ENCODE assay signal across 13 cellular contexts in genomic region chr3:128297401-128298138, GRCh38.
A peak's percentile ranks its signal among the peaks of the same experiment; 100 is the strongest.
DNase-seq lines count a peak whose midpoint lies in the region; TF ChIP-seq lines count a peak whose summit lies in the region.
"Had no signal": no experiment of that assay in that cellular context is flagged by ENCODE, and none has a peak within 500 bp of the region (broad histone marks: within the 10 kb centered on the region; RNA-seq: fewer than 3 reads in every experiment).

No MANE protein-coding gene starts in this region.

- peak; percentile 36 for DNase-seq in COLO829 (ENCODE audit: low spot score)
- peak; percentile 94 for DNase-seq in M059J (ENCODE audit: low read depth)
- DNase-seq in coronary artery (ENCODE audit: low spot score) = peak; percentile 36
- DNase-seq in lower leg skin (ENCODE audit: low spot score in 2 of 2) = peak; percentile 7 to 54
- no peak for DNase-seq in GM03348 (ENCODE audit: low spot score)
- no peak for DNase-seq in cerebellum (ENCODE audit: low spot score)
- no peak for DNase-seq in NCI-H1694 (lab: John Stamatoyannopoulos, UW)
- no peak for DNase-seq in H4 (ENCODE audit: low spot score)
- DNase-seq: activated CD4-positive, alpha-beta T cell treated with anti-CD3 and anti-CD28 coated beads, Interleukin-2, amount 50 U/mL, for 4 hours; DND-41; NCI-H1930; spleen had no signal

- no peak for TF ChIP-seq CTCF in coronary artery (IDR thresholded peaks at IDR 0.05)
- no peak for TF ChIP-seq CTCF in lower leg skin (IDR thresholded peaks at IDR 0.05)

- intact Hi-C loops in lower leg skin (cut with DNase I; ENCODE audit: low total_unique reads) = no loop called here

- H3K27ac ChIP-seq in coronary artery = no peak overlapping the region
- H3K27ac ChIP-seq: SJCRH30, spleen had no signal

- TF ChIP-seq POLR2A in lower leg skin (IDR thresholded peaks at IDR 0.05) = no peak

- WGBS in lower leg skin, 2 donors = 64 to 76% methylated on average over 2 of the region's 2 CpGs

- no peak overlapping the region for H3K4me3 ChIP-seq in coronary artery
- no peak overlapping the region for H3K4me3 ChIP-seq in lower leg skin (ENCODE audit: low read depth, poor library complexity, severe bottlenecking)
- H3K4me3 ChIP-seq: SJCRH30, spleen had no signal

Comparison
In these comparisons a context has a peak if more than half of its experiments do, and no peak if none do; other contexts are left out.
1. DNase-seq: peak in COLO829 (single experiment), M059J (single experiment), coronary artery (single experiment) and lower leg skin (2 of 2); none in GM03348 (single experiment), cerebellum (single experiment), NCI-H1694 (single experiment) and H4 (single experiment).